In genomic region chr15:43794269-43795037, GRCh38 we compare ENCODE assay signal across 10 cellular contexts. TPM values are rescaled to one million over a fixed set of nuclear protein-coding genes. Genes with fewer than 3 reads are reported as not detected.
DNase-seq lines count a peak whose midpoint lies in the region; FAIRE-seq and TF ChIP-seq lines count a peak whose summit lies in the region.
"Had no signal": no experiment of that assay in that cellular context is flagged by ENCODE, and none has a peak within 500 bp of the region (broad histone marks: within the 10 kb centered on the region; RNA-seq: fewer than 3 reads in every experiment).

No MANE protein-coding gene starts in this region.

- TF ChIP-seq POLR2A in esophagus squamous epithelium (IDR thresholded peaks at IDR 0.05), result no peak

- peaks cover 15% of the 10 kb centered on the region for H3K36me3 Mint-ChIP-seq in progenitor cell of endocrine pancreas (ENCODE audit: insufficient read depth)

- H3K27me3 ChIP-seq in SJSA1 (replicated peaks) (no peaks in the 10 kb centered on the region), esophagus squamous epithelium (no peaks in the 10 kb centered on the region)

- H3K27ac ChIP-seq in SJSA1 (peak overlapping the region; percentile 91), esophagus squamous epithelium (peak overlapping the region in 3 of 4 donors; percentile 21 to 98 (median 96))

- FAIRE-seq in D721Med (lab: Jason Lieb, UNC), result no peak

- DNase-seq in EL (peak; percentile 64), SJSA1 (ENCODE audit: low read depth in 1 of 2, low spot score in 2 of 2) (peak; percentile 93 to 94), esophagus squamous epithelium (lab: John Stamatoyannopoulos, UW) (no peak), progenitor cell of endocrine pancreas (ENCODE audit: low spot score, unreplicated experiment) (no peak), SW480 (ENCODE audit: low spot score) (no peak), NCI-H1105 treated with DMSO at 0.1 percent for 48 hours (lab: John Stamatoyannopoulos, UW) (no peak), D721Med (ENCODE audit: insufficient read length, low spot score) (no peak)
- DNase-seq in effector CD4-positive, alpha-beta T cell, result no peak
- DNase-seq: caudate nucleus, NCI-H226 had no signal

- H3K4me1 Mint-ChIP-seq in progenitor cell of endocrine pancreas (ENCODE audit: low read depth), result peaks cover 24% of the 10 kb centered on the region

- H3K36me3 ChIP-seq in SJSA1 (peaks cover 71% of the 10 kb centered on the region), esophagus squamous epithelium (peaks cover 32 to 57% (median 33%) of the 10 kb centered on the region in 3 donors)

- no peaks in the 10 kb centered on the region for H3K9me3 ChIP-seq in SJSA1 (replicated peaks)
- H3K9me3 ChIP-seq in esophagus squamous epithelium, result no peaks in the 10 kb centered on the region

- no peaks in the 10 kb centered on the region for H3K9me3 Mint-ChIP-seq in progenitor cell of endocrine pancreas (ENCODE audit: low read depth)

- peak overlapping the region; percentile 100 for H3K27ac Mint-ChIP-seq in progenitor cell of endocrine pancreas

- TF ChIP-seq CTCF in esophagus squamous epithelium (IDR thresholded peaks at IDR 0.05) (no peak), progenitor cell of endocrine pancreas (IDR thresholded peaks at IDR 0.05; ENCODE audit: unreplicated experiment) (no peak), D721Med (IDR thresholded peaks at IDR 0.05; ENCODE audit: insufficient read depth, missing control alignments) (no peak)

- 72 to 91% methylated on average over 8 to 9 of the region's 9 CpGs for WGBS in esophagus squamous epithelium, 2 donors

- peak overlapping the region; percentile 96 for H3K4me3 Mint-ChIP-seq in progenitor cell of endocrine pancreas (ENCODE audit: low read depth)

- peak overlapping the region; percentile 80 for H3K4me3 ChIP-seq in SJSA1
- no peak overlapping the region for H3K4me3 ChIP-seq in esophagus squamous epithelium

- H3K4me1 ChIP-seq in SJSA1 (replicated peaks) (peaks cover 33% of the 10 kb centered on the region), esophagus squamous epithelium (peaks cover 32 to 72% (median 35%) of the 10 kb centered on the region in 3 donors)

- intact Hi-C loops in esophagus squamous epithelium (cut with DNase I), result no loop called here

- H3K27me3 Mint-ChIP-seq in progenitor cell of endocrine pancreas, result no peaks in the 10 kb centered on the region

RNA-seq across cellular contexts. Expression of gene SERF2, which starts 2.3 kb away (rescaled TPM):
- total RNA-seq in SJSA1 (2014; rRNA removed; shearing (Covaris generic)), result 1,081 and 1,697 TPM in 2 replicates
- total RNA-seq in esophagus squamous epithelium (100 to 1,000 TPM; 520 to 903 (median 765) TPM), progenitor cell of endocrine pancreas (597 and 612 TPM in 2 replicates)

RNA-seq across cellular contexts. Expression of gene SERINC4, which starts 5.6 kb away (rescaled TPM):
- total RNA-seq in SJSA1 (2014; rRNA removed; shearing (Covaris generic)), result not detected in 2 replicates
- under 1 TPM in 1 of 4 donors, not detected in 3; 0.19 TPM for total RNA-seq in esophagus squamous epithelium
- total RNA-seq in progenitor cell of endocrine pancreas, result 0.33 and 0.36 TPM in 2 replicates

RNA-seq across cellular contexts. Expression of gene HYPK, which starts 5.9 kb away (rescaled TPM):
- 9.4 and 18.9 TPM in 2 replicates for total RNA-seq in SJSA1 (2014; rRNA removed; shearing (Covaris generic))
- total RNA-seq in esophagus squamous epithelium (1 to 10 TPM; 2.0 to 9.3 (median 5.8) TPM), progenitor cell of endocrine pancreas (14.6 and 20.0 TPM in 2 replicates)

RNA-seq across cellular contexts. Expression of gene ELL3, which starts 17.7 kb away (rescaled TPM):
- total RNA-seq in SJSA1 (2014; rRNA removed; shearing (Covaris generic)), result 2.2 and 2.8 TPM in 2 replicates
- total RNA-seq in esophagus squamous epithelium (10 to 100 TPM; 16.9 to 40.4 (median 29.9) TPM), progenitor cell of endocrine pancreas (2.1 and 3.8 TPM in 2 replicates)

RNA-seq across cellular contexts. Expression of gene MFAP1, which starts 30.0 kb away (rescaled TPM):
- total RNA-seq in SJSA1 (2014; rRNA removed; shearing (Covaris generic)), result 40.1 and 55.3 TPM in 2 replicates
- total RNA-seq in esophagus squamous epithelium (10 to 100 TPM; 14.5 to 21.6 (median 18.4) TPM), progenitor cell of endocrine pancreas (37.9 and 38.2 TPM in 2 replicates)

Comparison
In these comparisons a context has a peak if more than half of its experiments do, and no peak if none do; other contexts are left out.
1. DNase-seq: peak in EL (single experiment) and SJSA1 (2 of 2); none in esophagus squamous epithelium (single experiment), progenitor cell of endocrine pancreas (single experiment), SW480 (single experiment), NCI-H1105 treated with DMSO at 0.1 percent for 48 hours (single experiment), effector CD4-positive, alpha-beta T cell (single experiment) and D721Med (single experiment).